16 cellular contexts compared by ENCODE assay signal in genomic region chr5:56106837-56107236, GRCh38.
A peak's percentile ranks its signal among the peaks of the same experiment; 100 is the strongest.
DNase-seq lines count a peak whose midpoint lies in the region; ATAC-seq, FAIRE-seq and TF ChIP-seq lines count a peak whose summit lies in the region.
"Had no signal": no experiment of that assay in that cellular context is flagged by ENCODE, and none has a peak within 500 bp of the region (broad histone marks: within the 10 kb centered on the region; RNA-seq: fewer than 3 reads in every experiment).

No MANE protein-coding gene starts in this region.

- FAIRE-seq in RCC 7860 (lab: Jason Lieb, UNC), result no peak
- FAIRE-seq: G401.6 had no signal

- no peak overlapping the region for H3K4me3 ChIP-seq in neural progenitor cell
- H3K4me3 ChIP-seq: GM23248, HAP-1 had no signal

- intact Hi-C loops in activated naive CD4-positive, alpha-beta T cell treated with anti-CD3 and anti-CD28 coated beads for 36 hours (cut with micrococcal nuclease), result loop anchor here (1.0 to 10.0 kb wide), 7 partner anchors 10 to 932 kb away; partner anchors contain the start of gene CDC20B

- no peaks in the 10 kb centered on the region for H3K27me3 Mint-ChIP-seq in activated naive CD4-positive, alpha-beta T cell treated with anti-CD3 and anti-CD28 coated beads for 36 hours (ENCODE audit: low read depth)
- no peaks in the 10 kb centered on the region for H3K27me3 Mint-ChIP-seq in neural progenitor cell (ENCODE audit: insufficient read depth, low read depth)

- H3K27ac ChIP-seq in neural progenitor cell, result no peak overlapping the region
- H3K27ac ChIP-seq: GM23248 had no signal

- H3K4me3 Mint-ChIP-seq in activated naive CD4-positive, alpha-beta T cell treated with anti-CD3 and anti-CD28 coated beads for 36 hours, result no peak overlapping the region
- no peak overlapping the region for H3K4me3 Mint-ChIP-seq in neural progenitor cell

- no peaks in the 10 kb centered on the region for H3K9me3 Mint-ChIP-seq in activated naive CD4-positive, alpha-beta T cell treated with anti-CD3 and anti-CD28 coated beads for 36 hours
- H3K9me3 Mint-ChIP-seq in neural progenitor cell, result no peaks in the 10 kb centered on the region

- H2AFZ ChIP-seq in neural progenitor cell (replicated peaks), result no peak overlapping the region
- H2AFZ ChIP-seq: GM23248 had no signal

- H3F3A ChIP-seq in neural progenitor cell (ENCODE audit: low read depth), result no peaks in the 10 kb centered on the region

- no peak overlapping the region for H3K9ac ChIP-seq in neural progenitor cell
- H3K9ac ChIP-seq: GM23248 had no signal

- no peaks in the 10 kb centered on the region for H3K79me2 ChIP-seq in neural progenitor cell (ENCODE audit: low read depth)

- H3K4me1 Mint-ChIP-seq in activated naive CD4-positive, alpha-beta T cell treated with anti-CD3 and anti-CD28 coated beads for 36 hours (ENCODE audit: low read depth), result peaks cover 74% of the 10 kb centered on the region
- no peaks in the 10 kb centered on the region for H3K4me1 Mint-ChIP-seq in neural progenitor cell

- no peak for DNase-seq in activated CD4-positive, CD25-positive, alpha-beta regulatory T cell treated with anti-CD3 and anti-CD28 coated beads, Interleukin-2, amount 50 U/mL, for 72 hours
- DNase-seq in activated naive CD4-positive, alpha-beta T cell treated with anti-CD3 and anti-CD28 coated beads for 36 hours, result no peak
- DNase-seq in activated naive CD4-positive, alpha-beta T cell treated with anti-CD3 and anti-CD28 coated beads, Interleukin-2, amount 50 U/mL, for 16 hours, result no peak
- DNase-seq in RCC 7860 (ENCODE audit: low spot score) (peak; percentile 4), renal cortical epithelial cell (ENCODE audit: low read depth) (peak; percentile 54), neural progenitor cell (ENCODE audit: low spot score) (no peak), GDM1 (lab: John Stamatoyannopoulos, UW) (no peak)
- DNase-seq: 8988T, GM23248, KG1, NCI-H1105 treated with DMSO at 0.1 percent for 48 hours, NCI-H1694 treated with DMSO at 0.1 percent for 48 hours, Right ventricle myocardium superior had no signal

- no peak for TF ChIP-seq CTCF in neural progenitor cell (IDR thresholded peaks at IDR 0.05)

- H3K27me3 ChIP-seq in neural progenitor cell, result no peaks in the 10 kb centered on the region

- CTCF ChIA-PET in activated naive CD4-positive, alpha-beta T cell treated with anti-CD3 and anti-CD28 coated beads for 36 hours (lab: Charles Lee), result interaction anchor here (0.6 to 3.6 kb wide), 7 partner anchors 12 to 729 kb away, joined by 3 to 23 read pairs (median 4); no protein-coding TSS in a partner anchor

- no peaks in the 10 kb centered on the region for H3K9me3 ChIP-seq in neural progenitor cell (ENCODE audit: low read depth)
- H3K9me3 ChIP-seq: HAP-1 had no signal

- peak overlapping the region; percentile 91 for H3K27ac Mint-ChIP-seq in activated naive CD4-positive, alpha-beta T cell treated with anti-CD3 and anti-CD28 coated beads for 36 hours
- H3K27ac Mint-ChIP-seq in neural progenitor cell, result no peak overlapping the region

- no peaks in the 10 kb centered on the region for H4K20me1 ChIP-seq in neural progenitor cell (ENCODE audit: low read depth)

- H3K36me3 ChIP-seq in neural progenitor cell, result no peaks in the 10 kb centered on the region
- H3K36me3 ChIP-seq: HAP-1 had no signal

- ATAC-seq in activated CD4-positive, CD25-positive, alpha-beta regulatory T cell treated with anti-CD3 and anti-CD28 coated beads, Interleukin-2, amount 50 U/mL, for 24 hours, result peak; percentile 21 to 54

- no peaks in the 10 kb centered on the region for H3K4me1 ChIP-seq in neural progenitor cell
- H3K4me1 ChIP-seq: HAP-1 had no signal

- peaks cover 13% of the 10 kb centered on the region for H3K36me3 Mint-ChIP-seq in activated naive CD4-positive, alpha-beta T cell treated with anti-CD3 and anti-CD28 coated beads for 36 hours (ENCODE audit: low read depth)
- H3K36me3 Mint-ChIP-seq in neural progenitor cell, result no peaks in the 10 kb centered on the region

- H3K4me2 ChIP-seq in neural progenitor cell, result no peak overlapping the region

Comparison
In these comparisons a context has a peak if more than half of its experiments do, and no peak if none do; other contexts are left out.
1. DNase-seq: peak in RCC 7860 (single experiment) and renal cortical epithelial cell (single experiment); none in activated CD4-positive, CD25-positive, alpha-beta regulatory T cell treated with anti-CD3 and anti-CD28 coated beads, Interleukin-2, amount 50 U/mL, for 72 hours (single experiment), activated naive CD4-positive, alpha-beta T cell treated with anti-CD3 and anti-CD28 coated beads for 36 hours (single experiment), activated naive CD4-positive, alpha-beta T cell treated with anti-CD3 and anti-CD28 coated beads, Interleukin-2, amount 50 U/mL, for 16 hours (single experiment), neural progenitor cell (single experiment) and GDM1 (single experiment).